Comparison of ENCODE assay signal across 18 cellular contexts in genomic region chr16:68228652-68229051, GRCh38. TPM values are rescaled to one million over a fixed set of nuclear protein-coding genes. Genes with fewer than 3 reads are reported as not detected.
DNase-seq lines count a peak whose midpoint lies in the region; FAIRE-seq and TF ChIP-seq lines count a peak whose summit lies in the region.
"Had no signal": no experiment of that assay in that cellular context is flagged by ENCODE, and none has a peak within 500 bp of the region (broad histone marks: within the 10 kb centered on the region; RNA-seq: fewer than 3 reads in every experiment).

No MANE protein-coding gene starts in this region.

- no peaks in the 10 kb centered on the region for H3K27me3 Mint-ChIP-seq in activated naive CD8-positive, alpha-beta T cell treated with anti-CD3 and anti-CD28 coated beads for 36 hours
- no peaks in the 10 kb centered on the region for H3K27me3 Mint-ChIP-seq in Caco-2 (ENCODE audit: insufficient read depth, unreplicated experiment)
- H3K27me3 Mint-ChIP-seq: activated naive CD4-positive, alpha-beta T cell treated with anti-CD3 and anti-CD28 coated beads, Interleukin-2, amount 10 ng/mL, durations not matched to agents 7 days and 5 days; natural killer cell treated with Interleukin-12 subunit alpha and Interleukin-12 subunit beta and Interleukin-15 and Interleukin-18, amount 100 ng/mL, for 72 hours; progenitor cell of endocrine pancreas had no signal

- TF ChIP-seq CTCF in Caco-2 (IDR thresholded peaks at IDR 0.05; ENCODE audit: insufficient read depth in 1 of 2, low read depth in 1 of 2, low read length in 1 of 2, severe bottlenecking in 1 of 2, unreplicated experiment in 1 of 2), result no peak

- 97% methylated on average over 3 of the region's 3 CpGs for WGBS in thymus

- POLR2A ChIA-PET in Caco-2 (lab: Charles Lee), result no interaction called here

- H3K9me3 ChIP-seq in muscle layer of colon (ENCODE audit: low read length) (no peaks in the 10 kb centered on the region), thymus (ENCODE audit: control insufficient read depth) (no peaks in the 10 kb centered on the region), Caco-2 (no peaks in the 10 kb centered on the region)
- H3K9me3 ChIP-seq: A549; BLaER1 treated with 17β-estradiol and CSF1 and Interleukin-3, amounts not matched to agents 10 nM and 100 nM; uterus had no signal

- peak; percentile 42 for DNase-seq in activated CD8-positive, alpha-beta memory T cell treated with anti-CD3 and anti-CD28 coated beads, Interleukin-2, amount 50 U/mL, for 48 hours
- no peak for DNase-seq in activated CD8-positive, alpha-beta memory T cell treated with anti-CD3 and anti-CD28 coated beads for 24 hours
- DNase-seq in activated naive CD8-positive, alpha-beta T cell treated with anti-CD3 and anti-CD28 coated beads for 36 hours, result no peak
- DNase-seq in Caco-2 (no peak), H54 (ENCODE audit: insufficient read length, low spot score) (no peak), NCI-H69 (lab: John Stamatoyannopoulos, UW) (no peak)

- H3K36me3 ChIP-seq in muscle layer of colon (ENCODE audit: insufficient read depth, low read length), result peaks cover 19% of the 10 kb centered on the region
- peaks cover 35% of the 10 kb centered on the region for H3K36me3 ChIP-seq in thymus (ENCODE audit: control insufficient read depth, insufficient read depth)
- peaks cover 9% of the 10 kb centered on the region for H3K36me3 ChIP-seq in Caco-2 (ENCODE audit: control insufficient read depth, insufficient read depth, low read length)
- H3K36me3 ChIP-seq: uterus had no signal

- no peak for TF ChIP-seq POLR2A in H54 (IDR thresholded peaks at IDR 0.05; ENCODE audit: low read depth, low read length)

- no peak overlapping the region for H3K9ac ChIP-seq in muscle layer of colon (ENCODE audit: low read length)

- peak overlapping the region; percentile 69 for H3K27ac Mint-ChIP-seq in activated naive CD8-positive, alpha-beta T cell treated with anti-CD3 and anti-CD28 coated beads for 36 hours
- no peak overlapping the region for H3K27ac Mint-ChIP-seq in Caco-2 (ENCODE audit: unreplicated experiment)

- peaks cover 42% of the 10 kb centered on the region for H3K4me1 Mint-ChIP-seq in activated naive CD8-positive, alpha-beta T cell treated with anti-CD3 and anti-CD28 coated beads for 36 hours
- H3K4me1 Mint-ChIP-seq in Caco-2 (ENCODE audit: low read depth, unreplicated experiment), result peaks cover 12% of the 10 kb centered on the region

- no TSS peak for BruUV-seq in Caco-2 (replicated peaks; lab: Mats Ljungman, UMichigan)

- H3K9me3 Mint-ChIP-seq in activated naive CD8-positive, alpha-beta T cell treated with anti-CD3 and anti-CD28 coated beads for 36 hours, result no peaks in the 10 kb centered on the region
- H3K9me3 Mint-ChIP-seq in Caco-2 (ENCODE audit: unreplicated experiment), result no peaks in the 10 kb centered on the region
- H3K9me3 Mint-ChIP-seq: activated naive CD4-positive, alpha-beta T cell treated with anti-CD3 and anti-CD28 coated beads, Interleukin-2, amount 10 ng/mL, durations not matched to agents 7 days and 5 days; natural killer cell treated with Interleukin-12 subunit alpha and Interleukin-12 subunit beta and Interleukin-15 and Interleukin-18, amount 100 ng/mL, for 72 hours had no signal

- no peak for FAIRE-seq in H54 (lab: Jason Lieb, UNC)
- FAIRE-seq: colon, endometrium had no signal

- CTCF ChIA-PET in Caco-2 (lab: Charles Lee), result interaction anchor here (0.6 to 2.0 kb wide), 3 partner anchors 135 to 259 kb away, joined by 3 to 10 read pairs (median 3); no protein-coding TSS in a partner anchor

- H3K4me3 Mint-ChIP-seq in activated naive CD8-positive, alpha-beta T cell treated with anti-CD3 and anti-CD28 coated beads for 36 hours, result no peak overlapping the region
- no peak overlapping the region for H3K4me3 Mint-ChIP-seq in Caco-2 (ENCODE audit: unreplicated experiment)
- H3K4me3 Mint-ChIP-seq: activated naive CD4-positive, alpha-beta T cell treated with anti-CD3 and anti-CD28 coated beads, Interleukin-2, amount 10 ng/mL, durations not matched to agents 7 days and 5 days; natural killer cell treated with Interleukin-12 subunit alpha and Interleukin-12 subunit beta and Interleukin-15 and Interleukin-18, amount 100 ng/mL, for 72 hours had no signal

- H3K27me3 ChIP-seq in muscle layer of colon (ENCODE audit: control insufficient read depth in 1 of 2, insufficient read depth in 2 of 2, low read length in 2 of 2) (no peaks in the 10 kb centered on the region), thymus (ENCODE audit: control insufficient read depth, insufficient read depth) (no peaks in the 10 kb centered on the region), Caco-2 (replicated peaks; ENCODE audit: control insufficient read depth, insufficient read depth, low read length) (no peaks in the 10 kb centered on the region)
- H3K27me3 ChIP-seq: BLaER1 treated with 17β-estradiol and CSF1 and Interleukin-3, amounts not matched to agents 10 nM and 100 nM; uterus had no signal

- H3K4me1 ChIP-seq in muscle layer of colon (ENCODE audit: insufficient read depth, low read length) (peaks cover 10% of the 10 kb centered on the region), thymus (ENCODE audit: control insufficient read depth, insufficient read depth, low read length) (peaks cover 43% of the 10 kb centered on the region), Caco-2 (peaks cover 15% of the 10 kb centered on the region)
- H3K4me1 ChIP-seq: A549, uterus had no signal

- H3K4me3 ChIP-seq in muscle layer of colon (ENCODE audit: low read depth in 1 of 2, low read length in 2 of 2), result no peak overlapping the region
- no peak overlapping the region for H3K4me3 ChIP-seq in thymus (ENCODE audit: low read length)
- H3K4me3 ChIP-seq in Caco-2 (ENCODE audit: low read depth, low read length), result no peak overlapping the region
- H3K4me3 ChIP-seq: A549; BLaER1 treated with 17β-estradiol and CSF1 and Interleukin-3, amounts not matched to agents 10 nM and 100 nM; SK-N-MC; smooth muscle cell; uterus had no signal

- peaks cover 6% of the 10 kb centered on the region for H3K36me3 Mint-ChIP-seq in activated naive CD8-positive, alpha-beta T cell treated with anti-CD3 and anti-CD28 coated beads for 36 hours
- peaks cover 71% of the 10 kb centered on the region for H3K36me3 Mint-ChIP-seq in Caco-2 (ENCODE audit: insufficient read depth, unreplicated experiment)
- H3K36me3 Mint-ChIP-seq: natural killer cell treated with Interleukin-12 subunit alpha and Interleukin-12 subunit beta and Interleukin-15 and Interleukin-18, amount 100 ng/mL, for 72 hours had no signal

- peak overlapping the region; percentile 52 for H3K27ac ChIP-seq in muscle layer of colon (ENCODE audit: low read depth, low read length)
- H3K27ac ChIP-seq in thymus (ENCODE audit: low read depth), result peak overlapping the region; percentile 6
- H3K27ac ChIP-seq: A549, SK-N-MC, uterus had no signal

- intact Hi-C loops in Caco-2 (cut with micrococcal nuclease; ENCODE audit: unreplicated experiment), result loop anchor here (1.0 kb wide), 2 partner anchors 134 to 235 kb away; no protein-coding TSS in a partner anchor

RNA-seq across cellular contexts. Expression of gene ESRP2, which starts 7.3 kb away (rescaled TPM):
- total RNA-seq in activated naive CD8-positive, alpha-beta T cell treated with anti-CD3 and anti-CD28 coated beads for 36 hours, result 1 to 10 TPM in 1 of 2 experiments, under 1 TPM in 1; 0.92 to 1.2 TPM
- polyA plus RNA-seq in thymus, result 10.7 TPM
- 109 and 110 TPM in 2 replicates for total RNA-seq in Caco-2 (2022)

RNA-seq across cellular contexts. Expression of gene PLA2G15, which starts 16.5 kb away (rescaled TPM):
- total RNA-seq in activated naive CD8-positive, alpha-beta T cell treated with anti-CD3 and anti-CD28 coated beads for 36 hours, result 1 to 10 TPM; 7.9 to 8.0 TPM
- 13.1 TPM for polyA plus RNA-seq in thymus
- 33.2 and 33.4 TPM in 2 replicates for total RNA-seq in Caco-2 (2022)

RNA-seq across cellular contexts. Expression of gene SLC7A6, which starts 35.7 kb away (rescaled TPM):
- total RNA-seq in activated naive CD8-positive, alpha-beta T cell treated with anti-CD3 and anti-CD28 coated beads for 36 hours, result 10 to 100 TPM; 65.9 to 69.9 TPM
- polyA plus RNA-seq in thymus, result 47.3 TPM
- 236 and 267 TPM in 2 replicates for total RNA-seq in Caco-2 (2022)

Comparison
In these comparisons a context has a peak if more than half of its experiments do, and no peak if none do; other contexts are left out.
1. RNA of gene ESRP2, which starts 7.3 kb away (total RNA-seq): 109 to 110 TPM in Caco-2; 0.92 to 1.2 TPM in activated naive CD8-positive, alpha-beta T cell treated with anti-CD3 and anti-CD28 coated beads for 36 hours; every median in the first group is over 10 times any median in the second.